Comparison of ENCODE assay signal across 11 cellular contexts in genomic region chr5:41527201-41527779, GRCh38. TPM values are rescaled to one million over a fixed set of nuclear protein-coding genes. Genes with fewer than 3 reads are reported as not detected.
DNase-seq lines count a peak whose midpoint lies in the region; ATAC-seq and TF ChIP-seq lines count a peak whose summit lies in the region.
"Had no signal": no experiment of that assay in that cellular context is flagged by ENCODE, and none has a peak within 500 bp of the region (broad histone marks: within the 10 kb centered on the region; RNA-seq: fewer than 3 reads in every experiment).

No MANE protein-coding gene starts in this region.

- H3K4me3 ChIP-seq in aorta (ENCODE audit: low read length in 2 of 2) (no peak overlapping the region), Peyer's patch (no peak overlapping the region)
- no peak overlapping the region for H3K4me3 ChIP-seq in CD4-positive, alpha-beta memory T cell (ENCODE audit: low read length in 2 of 2)
- H3K4me3 ChIP-seq: mucosa of descending colon had no signal

- H3K4me1 Mint-ChIP-seq in CD4-positive, alpha-beta memory T cell, result no peaks in the 10 kb centered on the region

- 12 to 16% methylated on average over 5 of the region's 5 CpGs for WGBS in aorta, 2 donors

- H3K27me3 Mint-ChIP-seq in CD4-positive, alpha-beta memory T cell, result peaks cover 0 to 1% of the 10 kb centered on the region in 2 donors

- no peak overlapping the region for H3K4me3 Mint-ChIP-seq in CD4-positive, alpha-beta memory T cell

- H3K9me3 Mint-ChIP-seq in CD4-positive, alpha-beta memory T cell, result peaks cover 0 to 6% (median 3%) of the 10 kb centered on the region in 8 donors

- no peaks in the 10 kb centered on the region for H3K36me3 ChIP-seq in aorta (ENCODE audit: control insufficient read depth in 1 of 2, insufficient read depth in 2 of 2, low read length in 1 of 2)
- H3K36me3 ChIP-seq in Peyer's patch, result no peaks in the 10 kb centered on the region
- no peaks in the 10 kb centered on the region for H3K36me3 ChIP-seq in CD4-positive, alpha-beta memory T cell (ENCODE audit: insufficient read depth, low read length)

- no peak for TF ChIP-seq POLR2A in Peyer's patch (IDR thresholded peaks at IDR 0.05)

- POLR2A ChIA-PET in CD4-positive, alpha-beta memory T cell (lab: Charles Lee; ENCODE audit: partially characterized antibody), result no interaction called here

- no peak for TF ChIP-seq CTCF in Peyer's patch (IDR thresholded peaks at IDR 0.05)

- CTCF ChIA-PET in CD4-positive, alpha-beta memory T cell (lab: Charles Lee; ENCODE audit: partially characterized antibody), result no interaction called here

- H3K9me3 ChIP-seq in aorta (ENCODE audit: control insufficient read depth, low read length) (no peaks in the 10 kb centered on the region), Peyer's patch (no peaks in the 10 kb centered on the region)
- no peaks in the 10 kb centered on the region for H3K9me3 ChIP-seq in CD4-positive, alpha-beta memory T cell (ENCODE audit: control insufficient read depth in 1 of 2, low read length in 2 of 2)
- H3K9me3 ChIP-seq: mucosa of descending colon had no signal

- no peak overlapping the region for H3K27ac Mint-ChIP-seq in CD4-positive, alpha-beta memory T cell

- no peak overlapping the region for H3K27ac ChIP-seq in aorta (ENCODE audit: low read depth in 1 of 2, low read length in 2 of 2)
- no peak overlapping the region for H3K27ac ChIP-seq in Peyer's patch
- no peak overlapping the region for H3K27ac ChIP-seq in CD4-positive, alpha-beta memory T cell (ENCODE audit: low read depth, low read length)
- H3K27ac ChIP-seq: 22Rv1 had no signal

- H3K27me3 ChIP-seq in aorta (ENCODE audit: control insufficient read depth in 1 of 2, insufficient read depth in 2 of 2, low read length in 1 of 2) (no peaks in the 10 kb centered on the region), Peyer's patch (no peaks in the 10 kb centered on the region)
- no peaks in the 10 kb centered on the region for H3K27me3 ChIP-seq in CD4-positive, alpha-beta memory T cell (ENCODE audit: insufficient read depth, low read length)

- ATAC-seq in aorta (ENCODE audit: low FRiP score), result no peak
- ATAC-seq: mucosa of descending colon had no signal

- DNase-seq in DMS53 (lab: John Stamatoyannopoulos, UW) (peak; percentile 2), DMS53 treated with DMSO at 0.1 percent for 48 hours (lab: John Stamatoyannopoulos, UW; ENCODE audit: unreplicated experiment) (no peak), amniotic epithelial cell (ENCODE audit: low read depth) (peak; percentile 75), cardiac septum (ENCODE audit: low spot score) (peak; percentile 80), aorta (peak; percentile 59 to 76), Peyer's patch (no peak), NK-92 (lab: John Stamatoyannopoulos, UW; ENCODE audit: unreplicated experiment) (no peak)
- DNase-seq in CD4-positive, alpha-beta memory T cell, result no peak
- DNase-seq: activated naive CD4-positive, alpha-beta T cell treated with anti-CD3 and anti-CD28 coated beads, Interleukin-2, amount 50 U/mL, for 16 hours; mucosa of descending colon had no signal

- H3K4me1 ChIP-seq in aorta (ENCODE audit: control insufficient read depth in 1 of 2, insufficient read depth in 2 of 2, low read length in 2 of 2) (peaks cover 0 to 2% of the 10 kb centered on the region in 2 donors), Peyer's patch (no peaks in the 10 kb centered on the region)
- no peaks in the 10 kb centered on the region for H3K4me1 ChIP-seq in CD4-positive, alpha-beta memory T cell (ENCODE audit: insufficient read depth, low read length)

- H3K36me3 Mint-ChIP-seq in CD4-positive, alpha-beta memory T cell, result no peaks in the 10 kb centered on the region

- intact Hi-C loops in cardiac septum (cut with DNase I) (loop anchor here (2.0 to 10.0 kb wide), 3 partner anchors 70 to 432 kb away; no protein-coding TSS in a partner anchor), aorta (cut with DNase I) (loop anchor here (10.0 kb wide), 3 partner anchors 252 to 622 kb away; partner anchors contain the start of gene C7 (in 1 of the 2))
- intact Hi-C loops in CD4-positive, alpha-beta memory T cell (cut with micrococcal nuclease), result no loop called here

RNA-seq across cellular contexts. Expression of gene PLCXD3, which starts 16.9 kb away (rescaled TPM):
- total RNA-seq in cardiac septum, result 63.8 TPM
- 10 to 100 TPM; 13.9 to 14.5 TPM for total RNA-seq in aorta
- 1 to 10 TPM in 1 of 2 donors, under 1 TPM in 1; 0.67 to 2.8 TPM for polyA plus RNA-seq in aorta
- total RNA-seq in Peyer's patch, result 1 to 10 TPM in 3 of 4 donors, under 1 TPM in 1; 0.83 to 2.8 (median 1.6) TPM
- total RNA-seq in CD4-positive, alpha-beta memory T cell, result not detected
- not detected for polyA plus RNA-seq in CD4-positive, alpha-beta memory T cell

Comparison
In these comparisons a context has a peak if more than half of its experiments do, and no peak if none do; other contexts are left out.
1. DNase-seq: peak in DMS53 (single experiment), amniotic epithelial cell (single experiment), cardiac septum (single experiment) and aorta (2 of 2); none in DMS53 treated with DMSO at 0.1 percent for 48 hours (single experiment), Peyer's patch (0 of 3), NK-92 (single experiment) and CD4-positive, alpha-beta memory T cell (0 of 5).